In genomic region chr7:114662002-114662677, GRCh38 we compare ENCODE assay signal across 26 cellular contexts.
DNase-seq lines count a peak whose midpoint lies in the region; FAIRE-seq and TF ChIP-seq lines count a peak whose summit lies in the region.
"Had no signal": no experiment of that assay in that cellular context is flagged by ENCODE, and none has a peak within 500 bp of the region (broad histone marks: within the 10 kb centered on the region; RNA-seq: fewer than 3 reads in every experiment).

No MANE protein-coding gene starts in this region.

- DNase-seq in DMS79 treated with DMSO at 0.1 percent for 48 hours (lab: John Stamatoyannopoulos, UW) (peak; percentile 41), DMS79 (lab: John Stamatoyannopoulos, UW) (no peak), KBM-7 (peak; percentile 11), SK-N-MC (ENCODE audit: low read depth, low spot score) (no peak), brain microvascular endothelial cell (no peak), ecto neural progenitor cell (ENCODE audit: low spot score) (no peak), H4 (ENCODE audit: low spot score) (no peak)
- DNase-seq: activated CD4-positive, alpha-beta T cell treated with anti-CD3 and anti-CD28 coated beads, Interleukin-2, amount 50 U/mL, for 48 hours; endodermal cell; esophagus squamous epithelium; foreskin melanocyte; HCEC 1CT; Karpas-422; NCI-H446; NK-92 treated with Interleukin-12 subunit alpha and Interleukin-12 subunit beta, amount 100 ng/mL, for 24 hours; ovary; small intestine; stimulated activated CD4-positive, alpha-beta T cell treated with anti-CD3 and anti-CD28 coated beads, Interleukin-2, amount 100 ng/mL, for 24 hours had no signal

- FAIRE-seq in islet of Langerhans (lab: Jason Lieb, UNC), result peak; percentile 85
- FAIRE-seq: GM19239, RCC 7860, small intestine, TTC549 had no signal

- in situ Hi-C loops in KBM-7 (cut with MboI; ENCODE audit: low pct_unique_long_range_greater_than_20kb, low sequenced_read_pairs), result no loop called here
- in situ Hi-C loops in brain microvascular endothelial cell (cut with HindIII; ENCODE audit: low pct_ligation_motif_present, low sequenced_read_pairs), result no loop called here

- H3K4me3 ChIP-seq in SK-N-MC (no peak overlapping the region), brain microvascular endothelial cell (ENCODE audit: low read depth, low read length) (no peak overlapping the region)
- H3K4me3 ChIP-seq: coronary artery, esophagus squamous epithelium, ovary, SJSA1, tibial nerve had no signal

- H3K9ac ChIP-seq in SK-N-MC (ENCODE audit: insufficient read length), result no peak overlapping the region

- no peaks in the 10 kb centered on the region for H3K27me3 ChIP-seq in brain microvascular endothelial cell (replicated peaks)
- H3K27me3 ChIP-seq: esophagus squamous epithelium, ovary, tibial nerve had no signal

- H3K36me3 ChIP-seq in SK-N-MC (ENCODE audit: insufficient read depth, low read length) (no peaks in the 10 kb centered on the region), brain microvascular endothelial cell (replicated peaks) (no peaks in the 10 kb centered on the region)
- H3K36me3 ChIP-seq: ovary, SJSA1, tibial nerve had no signal

- H3K27ac ChIP-seq in SK-N-MC, result peak overlapping the region; percentile 33; the same call in 1 of the 2 replicates
- H3K27ac ChIP-seq in brain microvascular endothelial cell, result no peak overlapping the region
- H3K27ac ChIP-seq: 22Rv1, coronary artery, esophagus squamous epithelium, ovary, SJSA1, tibial nerve had no signal

- TF ChIP-seq CTCF in brain microvascular endothelial cell (IDR thresholded peaks at IDR 0.05; ENCODE audit: low read depth, low read length, missing control alignments), result no peak

- no peaks in the 10 kb centered on the region for H3K9me3 ChIP-seq in SK-N-MC (ENCODE audit: low read depth, low read length)
- H3K9me3 ChIP-seq: esophagus squamous epithelium, ovary, SJSA1, tibial nerve had no signal

Comparison
In these comparisons a context has a peak if more than half of its experiments do, and no peak if none do; other contexts are left out.
1. DNase-seq: peak in DMS79 treated with DMSO at 0.1 percent for 48 hours (single experiment) and KBM-7 (single experiment); none in DMS79 (single experiment), SK-N-MC (single experiment), brain microvascular endothelial cell (single experiment), ecto neural progenitor cell (single experiment) and H4 (single experiment).